ENCODE assay signal across 10 cellular contexts in genomic region chr16:72786606-72787005, GRCh38.
DNase-seq lines count a peak whose midpoint lies in the region; TF ChIP-seq lines count a peak whose summit lies in the region.
"Had no signal": no experiment of that assay in that cellular context is flagged by ENCODE, and none has a peak within 500 bp of the region (broad histone marks: within the 10 kb centered on the region; RNA-seq: fewer than 3 reads in every experiment).

No MANE protein-coding gene starts in this region.

- no peak overlapping the region for H3K27ac Mint-ChIP-seq in CD4-positive, alpha-beta memory T cell
- H3K27ac Mint-ChIP-seq in neural progenitor cell = peak overlapping the region; percentile 87

- no peaks in the 10 kb centered on the region for H3K36me3 Mint-ChIP-seq in CD4-positive, alpha-beta memory T cell
- H3K36me3 Mint-ChIP-seq in neural progenitor cell = peaks cover 39% of the 10 kb centered on the region

- H3K79me2 ChIP-seq in neural progenitor cell (ENCODE audit: low read depth) = no peaks in the 10 kb centered on the region

- peaks cover 20% of the 10 kb centered on the region for H4K20me1 ChIP-seq in neural progenitor cell (ENCODE audit: low read depth)

- H3K9ac ChIP-seq in HUES64 (ENCODE audit: low read depth, low read length) (no peak overlapping the region), neural progenitor cell (no peak overlapping the region)

- CTCF ChIA-PET in CD4-positive, alpha-beta memory T cell (lab: Charles Lee; ENCODE audit: partially characterized antibody) = interaction anchor here (1.2 to 1.9 kb wide), 2 partner anchors 11 to 46 kb away, joined by 3 to 9 read pairs; no protein-coding TSS in a partner anchor

- 64% methylated on average over 6 of the region's 6 CpGs for WGBS in HUES64

- H3K4me1 ChIP-seq in CD4-positive, alpha-beta memory T cell (ENCODE audit: insufficient read depth, low read length) = peaks cover 3% of the 10 kb centered on the region
- H3K4me1 ChIP-seq in HUES64 (ENCODE audit: insufficient read depth, low read length) = peaks cover 32% of the 10 kb centered on the region
- H3K4me1 ChIP-seq in neural progenitor cell = peaks cover 53% of the 10 kb centered on the region

- no peak for TF ChIP-seq CTCF in choroid plexus epithelial cell (conservative IDR thresholded peaks at IDR 0.05; ENCODE audit: low read depth, low read length)
- TF ChIP-seq CTCF in neural progenitor cell (IDR thresholded peaks at IDR 0.05) = no peak

- POLR2A ChIA-PET in CD4-positive, alpha-beta memory T cell (lab: Charles Lee; ENCODE audit: partially characterized antibody) = interaction anchor here (0.5 kb wide), 1 partner anchor 302 kb away, joined by 4 read pairs; no protein-coding TSS in a partner anchor

- H3K4me1 Mint-ChIP-seq in CD4-positive, alpha-beta memory T cell = peaks cover 3 to 17% (median 11%) of the 10 kb centered on the region in 4 donors
- H3K4me1 Mint-ChIP-seq in neural progenitor cell = peaks cover 62% of the 10 kb centered on the region

- peaks cover 0 to 2% (median 0%) of the 10 kb centered on the region in 8 donors for H3K9me3 Mint-ChIP-seq in CD4-positive, alpha-beta memory T cell
- no peaks in the 10 kb centered on the region for H3K9me3 Mint-ChIP-seq in neural progenitor cell

- H3K27me3 Mint-ChIP-seq in CD4-positive, alpha-beta memory T cell = peaks cover 7 to 16% of the 10 kb centered on the region in 2 donors
- H3K27me3 Mint-ChIP-seq in neural progenitor cell (ENCODE audit: insufficient read depth, low read depth) = peaks cover 11% of the 10 kb centered on the region

- no peak overlapping the region for H2AFZ ChIP-seq in neural progenitor cell (replicated peaks)

- no peak overlapping the region for H3K27ac ChIP-seq in CD4-positive, alpha-beta memory T cell (ENCODE audit: low read depth, low read length)
- no peak overlapping the region for H3K27ac ChIP-seq in HUES64 (ENCODE audit: low read depth, low read length)
- H3K27ac ChIP-seq in neural progenitor cell = no peak overlapping the region

- peak overlapping the region in 7 of 8 donors; percentile 4 to 74 (median 67) for H3K4me3 Mint-ChIP-seq in CD4-positive, alpha-beta memory T cell
- H3K4me3 Mint-ChIP-seq in neural progenitor cell = peak overlapping the region; percentile 78

- H3K4me2 ChIP-seq in neural progenitor cell = peak overlapping the region; percentile 99

- intact Hi-C loops in CD4-positive, alpha-beta memory T cell (cut with micrococcal nuclease) = loop anchor here (10.0 kb wide), 1 partner anchor 122 kb away; no protein-coding TSS in a partner anchor

- H3F3A ChIP-seq in neural progenitor cell (ENCODE audit: low read depth) = peaks cover 15% of the 10 kb centered on the region

- H3K36me3 ChIP-seq in CD4-positive, alpha-beta memory T cell (ENCODE audit: insufficient read depth, low read length) = no peaks in the 10 kb centered on the region
- H3K36me3 ChIP-seq in HUES64 (ENCODE audit: insufficient read depth, low read length) = no peaks in the 10 kb centered on the region
- no peaks in the 10 kb centered on the region for H3K36me3 ChIP-seq in neural progenitor cell
- H3K36me3 ChIP-seq: upper lobe of right lung had no signal

- no peak overlapping the region for H3K4me3 ChIP-seq in CD4-positive, alpha-beta memory T cell (ENCODE audit: low read length in 2 of 2)
- H3K4me3 ChIP-seq in HUES64 (ENCODE audit: low read length) (peak overlapping the region; percentile 60; the same call in 1 of the 2 replicates), choroid plexus epithelial cell (ENCODE audit: low read depth, low read length) (peak overlapping the region; percentile 79), neural progenitor cell (peak overlapping the region; percentile 66)

- no peak for DNase-seq in CD4-positive, alpha-beta memory T cell
- DNase-seq in choroid plexus epithelial cell (ENCODE audit: low read depth) (no peak), neural progenitor cell (ENCODE audit: low spot score) (peak; percentile 34), NCI-H2029 treated with DMSO at 0.1 percent for 48 hours (lab: John Stamatoyannopoulos, UW) (no peak)
- no peak for DNase-seq in stimulated activated CD4-positive, alpha-beta T cell treated with anti-CD3 and anti-CD28 coated beads, Interleukin-1b, Interleukin-23, amount 100 ng/mL, for 48 hours
- no peak for DNase-seq in activated effector memory CD4-positive, alpha-beta T cell treated with anti-CD3 and anti-CD28 coated beads, Interleukin-2, amount 50 U/mL, for 16 hours
- DNase-seq: activated CD8-positive, alpha-beta memory T cell treated with anti-CD3 and anti-CD28 coated beads for 24 hours; NCI-H1105; upper lobe of right lung had no signal

- H3K27me3 ChIP-seq in CD4-positive, alpha-beta memory T cell (ENCODE audit: insufficient read depth, low read length) = no peaks in the 10 kb centered on the region
- H3K27me3 ChIP-seq in HUES64 (ENCODE audit: insufficient read depth, low read length) (peaks cover 10% of the 10 kb centered on the region), neural progenitor cell (peaks cover 19% of the 10 kb centered on the region)
- H3K27me3 ChIP-seq: upper lobe of right lung had no signal

- no peaks in the 10 kb centered on the region for H3K9me3 ChIP-seq in CD4-positive, alpha-beta memory T cell (ENCODE audit: control insufficient read depth in 1 of 2, low read length in 2 of 2)
- H3K9me3 ChIP-seq in HUES64 (ENCODE audit: insufficient read depth, low read depth, low read length) (no peaks in the 10 kb centered on the region), neural progenitor cell (ENCODE audit: low read depth) (no peaks in the 10 kb centered on the region)
- H3K9me3 ChIP-seq: upper lobe of right lung had no signal

Comparison
In these comparisons a context has a peak if more than half of its experiments do, and no peak if none do; other contexts are left out.
1. H3K4me3 ChIP-seq: peak in HUES64 (single experiment), choroid plexus epithelial cell (single experiment) and neural progenitor cell (single experiment); none in CD4-positive, alpha-beta memory T cell (0 of 2).